1 cellular context compared by ENCODE assay signal in the genomic region with DNA sequence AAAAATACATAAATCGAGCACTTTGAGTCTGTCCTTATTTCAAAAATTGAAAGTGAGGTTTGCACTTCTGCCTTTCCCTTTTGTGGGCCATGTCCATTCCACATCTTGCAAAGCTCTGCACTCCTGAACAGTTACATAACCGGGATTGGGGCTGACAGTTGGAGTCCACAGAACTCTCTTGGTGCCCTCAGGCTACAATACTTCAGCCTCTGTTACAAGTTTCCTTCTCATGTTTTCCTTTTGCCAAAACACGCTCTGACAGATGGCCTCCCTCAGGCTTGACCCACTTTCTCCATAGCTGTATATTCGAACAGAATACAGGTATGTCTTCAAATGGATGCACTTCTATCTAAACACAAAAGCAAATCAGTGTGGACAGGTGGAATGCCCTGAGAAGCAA.
TF ChIP-seq lines count a peak whose summit lies in the region.

No MANE protein-coding gene starts in this region.

TF ChIP-seq in SK-N-SH treated with all-trans-retinoic acid at 6 μM for 48 hours, 23 proteins besides CTCF, POLR2A, EP300 and RAD21 (continued from another document):
- TF ChIP-seq, protein P1, sequence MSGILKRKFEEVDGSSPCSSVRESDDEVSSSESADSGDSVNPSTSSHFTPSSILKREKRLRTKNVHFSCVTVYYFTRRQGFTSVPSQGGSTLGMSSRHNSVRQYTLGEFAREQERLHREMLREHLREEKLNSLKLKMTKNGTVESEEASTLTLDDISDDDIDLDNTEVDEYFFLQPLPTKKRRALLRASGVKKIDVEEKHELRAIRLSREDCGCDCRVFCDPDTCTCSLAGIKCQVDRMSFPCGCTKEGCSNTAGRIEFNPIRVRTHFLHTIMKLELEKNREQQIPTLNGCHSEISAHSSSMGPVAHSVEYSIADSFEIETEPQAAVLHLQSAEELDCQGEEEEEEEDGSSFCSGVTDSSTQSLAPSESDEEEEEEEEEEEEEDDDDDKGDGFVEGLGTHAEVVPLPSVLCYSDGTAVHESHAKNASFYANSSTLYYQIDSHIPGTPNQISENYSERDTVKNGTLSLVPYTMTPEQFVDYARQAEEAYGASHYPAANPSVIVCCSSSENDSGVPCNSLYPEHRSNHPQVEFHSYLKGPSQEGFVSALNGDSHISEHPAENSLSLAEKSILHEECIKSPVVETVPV (CRISPR knock-in tag; IDR thresholded peaks at IDR 0.05), result no peak
- TF ChIP-seq BACH2 (CRISPR knock-in tag; IDR thresholded peaks at IDR 0.05; ENCODE audit: borderline replicate concordance) (no peak), ZFP30 (CRISPR knock-in tag; IDR thresholded peaks at IDR 0.05) (no peak)
